In genomic region chr9:38713426-38713825, GRCh38 we compare ENCODE assay signal across 12 cellular contexts. TPM values are rescaled to one million over a fixed set of nuclear protein-coding genes. Genes with fewer than 3 reads are reported as not detected.
DNase-seq lines count a peak whose midpoint lies in the region; ATAC-seq and TF ChIP-seq lines count a peak whose summit lies in the region.
"Had no signal": no experiment of that assay in that cellular context is flagged by ENCODE, and none has a peak within 500 bp of the region (broad histone marks: within the 10 kb centered on the region; RNA-seq: fewer than 3 reads in every experiment).

No MANE protein-coding gene starts in this region.

- ATAC-seq in Right ventricle myocardium inferior (peak; percentile 90), left cardiac atrium (peak; percentile 95 to 97), upper lobe of right lung (peak; percentile 70)

- H3K4me1 ChIP-seq in right atrium auricular region, result no peaks in the 10 kb centered on the region
- no peaks in the 10 kb centered on the region for H3K4me1 ChIP-seq in upper lobe of right lung
- no peaks in the 10 kb centered on the region for H3K4me1 ChIP-seq in HAP-1
- H3K4me1 ChIP-seq: testis had no signal

- in situ Hi-C loops in HAP-1 (cut with MboI; ENCODE audit: low sequenced_read_pairs), result loop anchor here (5.0 kb wide), 1 partner anchor 34 kb away; no protein-coding TSS in a partner anchor

- no peaks in the 10 kb centered on the region for H3K27me3 ChIP-seq in right atrium auricular region
- no peaks in the 10 kb centered on the region for H3K27me3 ChIP-seq in upper lobe of right lung
- H3K27me3 ChIP-seq in HAP-1 (ENCODE audit: low read depth), result no peaks in the 10 kb centered on the region
- H3K27me3 ChIP-seq: testis had no signal

- H3K9me3 ChIP-seq in right atrium auricular region (no peaks in the 10 kb centered on the region), upper lobe of right lung (no peaks in the 10 kb centered on the region), HAP-1 (no peaks in the 10 kb centered on the region)
- H3K9me3 ChIP-seq: testis had no signal

- H3K4me3 ChIP-seq in right atrium auricular region (no peak overlapping the region), upper lobe of right lung (no peak overlapping the region), HAP-1 (no peak overlapping the region)
- H3K4me3 ChIP-seq: testis had no signal

- H3K27ac ChIP-seq in right atrium auricular region, result no peak overlapping the region
- no peak overlapping the region for H3K27ac ChIP-seq in upper lobe of right lung
- H3K27ac ChIP-seq: testis had no signal

- TF ChIP-seq CTCF in right atrium auricular region (IDR thresholded peaks at IDR 0.05) (no peak), upper lobe of right lung (IDR thresholded peaks at IDR 0.05) (no peak)

- DNase-seq in Right ventricle myocardium inferior (ENCODE audit: missing footprints) (no peak), right atrium auricular region (ENCODE audit: low spot score) (no peak), astrocyte of the hippocampus (ENCODE audit: low read depth, low spot score) (peak; percentile 11), left cardiac atrium (no peak), upper lobe of right lung (no peak), UCSD-AML1 (lab: John Stamatoyannopoulos, UW; ENCODE audit: unreplicated experiment) (no peak), HAP-1 (ENCODE audit: low spot score in 2 of 2) (no peak), NCI-H2196 (lab: John Stamatoyannopoulos, UW; ENCODE audit: unreplicated experiment) (no peak)
- DNase-seq: ACHN, NCI-H1694, testis had no signal

- H3K36me3 ChIP-seq in right atrium auricular region, result no peaks in the 10 kb centered on the region
- no peaks in the 10 kb centered on the region for H3K36me3 ChIP-seq in upper lobe of right lung
- no peaks in the 10 kb centered on the region for H3K36me3 ChIP-seq in HAP-1 (replicated peaks)

- intact Hi-C loops in Right ventricle myocardium inferior (cut with DNase I) (no loop called here), left cardiac atrium (cut with DNase I) (loop anchor here in 1 of 2 donors (10.0 kb wide), 1 partner anchor 69 kb away; no protein-coding TSS in a partner anchor), upper lobe of right lung (cut with DNase I) (no loop called here)

RNA-seq across cellular contexts. Expression of gene FAM240B, which starts 6.5 kb away (rescaled TPM):
- total RNA-seq in Right ventricle myocardium inferior (not detected), right atrium auricular region (not detected), left cardiac atrium (not detected), upper lobe of right lung (not detected)
- total RNA-seq: posterior vena cava had no signal
